ENCODE assay signal across 13 cellular contexts in genomic region chr4:173507471-173508385, GRCh38. TPM values are rescaled to one million over a fixed set of nuclear protein-coding genes. Genes with fewer than 3 reads are reported as not detected.
A peak's percentile ranks its signal among the peaks of the same experiment; 100 is the strongest.
DNase-seq lines count a peak whose midpoint lies in the region; ATAC-seq and TF ChIP-seq lines count a peak whose summit lies in the region.
"Had no signal": no experiment of that assay in that cellular context is flagged by ENCODE, and none has a peak within 500 bp of the region (broad histone marks: within the 10 kb centered on the region; RNA-seq: fewer than 3 reads in every experiment).

No MANE protein-coding gene starts in this region.

- peak overlapping the region; percentile 79 for H3K4me2 ChIP-seq in neural progenitor cell

- H3K79me2 ChIP-seq in neural progenitor cell (ENCODE audit: low read depth) = no peaks in the 10 kb centered on the region

- H3K9me3 ChIP-seq in neural progenitor cell (ENCODE audit: low read depth) (no peaks in the 10 kb centered on the region), upper lobe of right lung (no peaks in the 10 kb centered on the region)
- H3K9me3 ChIP-seq: tibial artery had no signal

- peak overlapping the region; percentile 43 to 79 (median 43) for H3K4me3 Mint-ChIP-seq in T-cell
- H3K4me3 Mint-ChIP-seq in neural progenitor cell = peak overlapping the region; percentile 50

- peaks cover 17% of the 10 kb centered on the region for H3F3A ChIP-seq in neural progenitor cell (ENCODE audit: low read depth)

- H3K36me3 Mint-ChIP-seq in T-cell (no peaks in the 10 kb centered on the region), neural progenitor cell (no peaks in the 10 kb centered on the region)

- H3K27ac ChIP-seq in neural progenitor cell (no peak overlapping the region), upper lobe of right lung (no peak overlapping the region)

- CTCF ChIA-PET in T-cell (lab: Charles Lee) = interaction anchor here in 1 of 2 donors (0.6 to 1.0 kb wide), 2 partner anchors 13 to 89 kb away, joined by 3 to 5 read pairs; no protein-coding TSS in a partner anchor

- intact Hi-C loops in left ventricle myocardium superior (cut with micrococcal nuclease) (loop anchor here (10.0 kb wide), 1 partner anchor 617 kb away; no protein-coding TSS in a partner anchor), upper lobe of right lung (cut with DNase I) (no loop called here)

- peaks cover 19% of the 10 kb centered on the region for H4K20me1 ChIP-seq in neural progenitor cell (ENCODE audit: low read depth)

- H3K9me3 Mint-ChIP-seq in T-cell (no peaks in the 10 kb centered on the region), neural progenitor cell (peaks cover 8% of the 10 kb centered on the region)

- DNase-seq in GM10266 (ENCODE audit: extremely low spot score) (peak; percentile 26), T-cell (no peak), left ventricle myocardium superior (peak; percentile 39), neural progenitor cell (ENCODE audit: low spot score) (peak; percentile 46), NOMO-1 treated with dmso at 0.1 percent for 144 hours (lab: John Stamatoyannopoulos, UW; ENCODE audit: unreplicated experiment) (no peak), upper lobe of right lung (no peak)
- DNase-seq: COR-L47, erythroblast, NCI-H146, NCI-H748 treated with DMSO at 0.1 percent for 48 hours had no signal

- POLR2A ChIA-PET in T-cell (lab: Charles Lee) = no interaction called here

- peaks cover 100% of the 10 kb centered on the region for H3K27me3 ChIP-seq in neural progenitor cell
- H3K27me3 ChIP-seq in upper lobe of right lung = peaks cover 100% of the 10 kb centered on the region

- no peak for TF ChIP-seq CTCF in GM10266 (IDR thresholded peaks at IDR 0.05; ENCODE audit: control insufficient read depth, insufficient read depth, low read depth, missing control alignments)
- no peak for TF ChIP-seq CTCF in neural progenitor cell (IDR thresholded peaks at IDR 0.05)
- TF ChIP-seq CTCF in upper lobe of right lung (IDR thresholded peaks at IDR 0.05) = no peak

- no peak overlapping the region for H2AFZ ChIP-seq in neural progenitor cell (replicated peaks)

- H3K4me1 ChIP-seq in neural progenitor cell = no peaks in the 10 kb centered on the region
- H3K4me1 ChIP-seq in upper lobe of right lung = peaks cover 5% of the 10 kb centered on the region

- H3K9ac ChIP-seq in neural progenitor cell = no peak overlapping the region

- H3K4me3 ChIP-seq in neural progenitor cell (peak overlapping the region; percentile 16), upper lobe of right lung (no peak overlapping the region)

- H3K36me3 ChIP-seq in neural progenitor cell (no peaks in the 10 kb centered on the region), upper lobe of right lung (no peaks in the 10 kb centered on the region)

- peaks cover 86 to 95% of the 10 kb centered on the region in 2 donors for H3K27me3 Mint-ChIP-seq in T-cell
- peaks cover 91% of the 10 kb centered on the region for H3K27me3 Mint-ChIP-seq in neural progenitor cell (ENCODE audit: insufficient read depth, low read depth)

- H3K4me1 Mint-ChIP-seq in T-cell = peaks cover 32 to 39% (median 37%) of the 10 kb centered on the region in 3 donors
- H3K4me1 Mint-ChIP-seq in neural progenitor cell = peaks cover 17% of the 10 kb centered on the region

- H3K27ac Mint-ChIP-seq in T-cell (peak overlapping the region in 1 of 2 donors; percentile 4), neural progenitor cell (no peak overlapping the region)

- ATAC-seq in T-cell (replicated peaks in 1 of 4) = no peak
- ATAC-seq in left ventricle myocardium superior = no peak
- no peak for ATAC-seq in HG02938 (IDR thresholded peaks at IDR 0.05; ENCODE audit: unreplicated experiment)
- ATAC-seq in HG03432 (IDR thresholded peaks at IDR 0.05; ENCODE audit: unreplicated experiment) = no peak
- ATAC-seq in upper lobe of right lung = no peak

RNA-seq across cellular contexts. Expression of gene HAND2, which starts 22.3 kb away (rescaled TPM):
- total RNA-seq in T-cell (not detected), left ventricle myocardium superior (180 TPM), neural progenitor cell (ENCODE audit: low replicate concordance) (0.09 TPM in 1 of 2 replicates, not detected in the other), upper lobe of right lung (not detected)

Comparison
In these comparisons a context has a peak if more than half of its experiments do, and no peak if none do; other contexts are left out.
1. DNase-seq: peak in GM10266 (single experiment), left ventricle myocardium superior (single experiment) and neural progenitor cell (single experiment); none in T-cell (0 of 34), NOMO-1 treated with dmso at 0.1 percent for 144 hours (single experiment) and upper lobe of right lung (single experiment).
2. RNA of gene HAND2, which starts 22.3 kb away (total RNA-seq): 180 TPM in left ventricle myocardium superior (single experiment); not detected in T-cell, 0.09 TPM in neural progenitor cell and not detected in upper lobe of right lung (single experiment); every median in the first group is over 100 times any median in the second.